ENCODE assay signal across 8 cellular contexts in the genomic region with DNA sequence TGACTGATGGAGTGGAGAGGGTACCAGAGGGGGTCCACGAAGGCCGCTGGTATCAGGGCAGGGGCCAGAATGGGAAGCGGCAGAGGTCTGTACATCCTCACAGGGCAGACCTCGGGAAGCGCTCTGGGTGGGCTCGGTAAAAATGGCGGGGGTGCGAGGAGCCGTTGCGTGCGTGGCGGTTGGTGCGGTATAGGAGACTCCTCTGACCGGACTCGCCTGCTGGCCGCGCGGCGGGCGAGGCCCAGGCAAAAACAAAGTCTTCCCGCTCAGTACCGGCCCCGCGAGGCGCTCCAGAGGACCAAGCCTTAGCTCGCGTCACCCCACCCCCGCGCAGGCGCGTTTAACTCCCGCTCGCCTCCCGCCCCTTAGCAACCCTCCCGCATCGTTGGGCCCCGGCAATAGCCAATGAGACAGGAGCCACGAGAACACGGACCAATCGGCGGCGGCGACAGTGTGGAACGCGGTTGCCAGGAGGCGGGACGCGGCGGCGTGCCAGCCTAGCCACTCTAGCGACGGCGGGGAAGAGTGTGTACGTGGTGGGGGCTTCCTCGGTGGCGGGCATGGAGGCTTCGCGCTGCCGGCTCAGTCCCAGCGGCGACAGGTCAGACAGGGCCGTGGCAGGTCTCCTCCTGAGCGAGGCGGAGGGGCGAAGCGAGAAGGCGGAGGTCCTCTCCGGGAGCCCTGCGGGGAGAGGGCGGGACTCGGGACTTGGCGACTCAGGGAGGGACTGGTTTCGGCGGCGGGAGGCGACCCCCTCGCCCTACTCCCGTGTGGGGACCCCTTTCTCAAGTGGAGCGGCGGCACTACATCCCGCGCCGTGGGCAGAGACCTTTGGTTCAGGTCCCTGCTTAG. TPM values are rescaled to one million over a fixed set of nuclear protein-coding genes. Genes with fewer than 3 reads are reported as not detected.
A peak's percentile ranks its signal among the peaks of the same experiment; 100 is the strongest.
DNase-seq lines count a peak whose midpoint lies in the region; ATAC-seq and TF ChIP-seq lines count a peak whose summit lies in the region.

A gene with protein sequence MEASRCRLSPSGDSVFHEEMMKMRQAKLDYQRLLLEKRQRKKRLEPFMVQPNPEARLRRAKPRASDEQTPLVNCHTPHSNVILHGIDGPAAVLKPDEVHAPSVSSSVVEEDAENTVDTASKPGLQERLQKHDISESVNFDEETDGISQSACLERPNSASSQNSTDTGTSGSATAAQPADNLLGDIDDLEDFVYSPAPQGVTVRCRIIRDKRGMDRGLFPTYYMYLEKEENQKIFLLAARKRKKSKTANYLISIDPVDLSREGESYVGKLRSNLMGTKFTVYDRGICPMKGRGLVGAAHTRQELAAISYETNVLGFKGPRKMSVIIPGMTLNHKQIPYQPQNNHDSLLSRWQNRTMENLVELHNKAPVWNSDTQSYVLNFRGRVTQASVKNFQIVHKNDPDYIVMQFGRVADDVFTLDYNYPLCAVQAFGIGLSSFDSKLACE (plus strand): TSS at position 504 of the 852 bp plus-strand sequence. CDS start 57 bp downstream, at position 561.

- H3K4me1 ChIP-seq in BLaER1 treated with 17β-estradiol and CSF1 and Interleukin-3, amounts not matched to agents 10 nM and 100 nM: peaks cover 17 to 27% (median 25%) of the 10 kb centered on the region in 10 experiments
- peaks cover 0 to 21% of the 10 kb centered on the region in 2 donors for H3K4me1 ChIP-seq in left lung

- DNase-seq in NCI-H526 treated with DMSO at 0.1 percent for 48 hours (lab: John Stamatoyannopoulos, UW): peak; percentile 96
- DNase-seq in activated CD4-positive, alpha-beta T cell treated with anti-CD3 and anti-CD28 coated beads, Interleukin-2, amount 50 U/mL, for 24 hours (ENCODE audit: low read depth in 1 of 2, low spot score in 1 of 2): peak; percentile 96 to 98
- peak; percentile 99 for DNase-seq in dermis blood vessel endothelial cell
- DNase-seq in left lung: peak; percentile 98 to 99
- peak; percentile 95 to 96 for DNase-seq in stimulated activated CD4-positive, alpha-beta T cell treated with anti-CD3 and anti-CD28 coated beads, Interleukin-2, amount 100 ng/mL, for 48 hours

- intact Hi-C loops in left lung (cut with DNase I): no loop called here

- peak within 1 kb of the TSS; percentile 79 to 94 (median 89) for H3K4me2 ChIP-seq in BLaER1 treated with 17β-estradiol and CSF1 and Interleukin-3, amounts not matched to agents 10 nM and 100 nM

- H3K27me3 ChIP-seq in BLaER1 treated with 17β-estradiol and CSF1 and Interleukin-3, amounts not matched to agents 10 nM and 100 nM: no peaks in the 10 kb centered on the region
- no peaks in the 10 kb centered on the region for H3K27me3 ChIP-seq in left lung

- H3K4me3 ChIP-seq in BLaER1 treated with 17β-estradiol and CSF1 and Interleukin-3, amounts not matched to agents 10 nM and 100 nM: peak within 1 kb of the TSS; percentile 77 to 90 (median 86)
- peak within 1 kb of the TSS; percentile 64 to 94 for H3K4me3 ChIP-seq in left lung

- H3K9me3 ChIP-seq in BLaER1 treated with 17β-estradiol and CSF1 and Interleukin-3, amounts not matched to agents 10 nM and 100 nM (replicated peaks in 1 of 11): no peaks in the 10 kb centered on the region
- H3K9me3 ChIP-seq in left lung: no peaks in the 10 kb centered on the region

- H3K27ac ChIP-seq in BLaER1 treated with 17β-estradiol and CSF1 and Interleukin-3, amounts not matched to agents 10 nM and 100 nM: peak within 1 kb of the TSS; percentile 26 to 84 (median 74); a peak in 21 of 22 replicates
- peak within 1 kb of the TSS; percentile 83 to 93 for H3K27ac ChIP-seq in left lung

- no peak for TF ChIP-seq CTCF in left lung (IDR thresholded peaks at IDR 0.05)

- H3K9ac ChIP-seq in BLaER1 treated with 17β-estradiol and CSF1 and Interleukin-3, amounts not matched to agents 10 nM and 100 nM: peak within 1 kb of the TSS; percentile 77 to 90 (median 85)

- peaks cover 0 to 22% (median 0%) of the 10 kb centered on the region in 11 experiments; a peak in 5 of 22 replicates for H4K20me1 ChIP-seq in BLaER1 treated with 17β-estradiol and CSF1 and Interleukin-3, amounts not matched to agents 10 nM and 100 nM

- ATAC-seq in GM19324 (IDR thresholded peaks at IDR 0.05; ENCODE audit: low FRiP score, unreplicated experiment) (peak; percentile 99), HG03469 (IDR thresholded peaks at IDR 0.05; ENCODE audit: unreplicated experiment) (peak; percentile 90), left lung (peak; percentile 98)

- peaks cover 31 to 43% (median 39%) of the 10 kb centered on the region in 11 experiments; a peak in 21 of 22 replicates for H3K36me3 ChIP-seq in BLaER1 treated with 17β-estradiol and CSF1 and Interleukin-3, amounts not matched to agents 10 nM and 100 nM
- H3K36me3 ChIP-seq in left lung: peaks cover 0 to 15% of the 10 kb centered on the region in 2 donors

RNA-seq across cellular contexts. Expression of the gene that starts here (rescaled TPM):
- total RNA-seq in dermis blood vessel endothelial cell (18.4 and 24.0 TPM in 2 replicates), left lung (10 to 100 TPM; 15.3 to 18.0 TPM)

Comparison
In these comparisons a context has a peak if more than half of its experiments do, and no peak if none do; other contexts are left out.
1. Peak in every context shown above with its lines: DNase-seq, ATAC-seq, H3K4me3 ChIP-seq and H3K27ac ChIP-seq.